In genomic region chr20:60695223-60695622, GRCh38 we compare ENCODE assay signal across 13 cellular contexts.
A peak's percentile ranks its signal among the peaks of the same experiment; 100 is the strongest.
DNase-seq lines count a peak whose midpoint lies in the region; ATAC-seq and TF ChIP-seq lines count a peak whose summit lies in the region.
"Had no signal": no experiment of that assay in that cellular context is flagged by ENCODE, and none has a peak within 500 bp of the region (broad histone marks: within the 10 kb centered on the region; RNA-seq: fewer than 3 reads in every experiment).

No MANE protein-coding gene starts in this region.

- no peaks in the 10 kb centered on the region for H3K4me1 ChIP-seq in CD8-positive, alpha-beta T cell (ENCODE audit: insufficient read depth, low read length)
- H3K4me1 ChIP-seq: colonic mucosa had no signal

- peaks cover 3% of the 10 kb centered on the region for H3K4me1 Mint-ChIP-seq in activated CD8-positive, alpha-beta memory T cell treated with anti-CD3 and anti-CD28 coated beads, Interleukin-2, amount 10 ng/mL, durations not matched to agents 7 days and 5 days
- H3K4me1 Mint-ChIP-seq in osteocyte (ENCODE audit: unreplicated experiment) = no peaks in the 10 kb centered on the region
- H3K4me1 Mint-ChIP-seq in CD8-positive, alpha-beta T cell (ENCODE audit: low read depth) = no peaks in the 10 kb centered on the region
- H3K4me1 Mint-ChIP-seq: B cell had no signal

- ATAC-seq in activated CD8-positive, alpha-beta memory T cell treated with anti-CD3 and anti-CD28 coated beads, Interleukin-2, amount 10 ng/mL, durations not matched to agents 7 days and 5 days = no peak
- ATAC-seq in HG03354 (IDR thresholded peaks at IDR 0.05; ENCODE audit: poor library complexity, severe bottlenecking, unreplicated experiment) = no peak
- ATAC-seq in CD8-positive, alpha-beta T cell = no peak

- POLR2A ChIA-PET in RWPE1 (lab: Yijun Ruan, JAX; ENCODE audit: low non-redundant PET) = no interaction called here
- POLR2A ChIA-PET in CD8-positive, alpha-beta T cell (lab: Charles Lee) = no interaction called here

- no peaks in the 10 kb centered on the region for H3K9me3 ChIP-seq in CD8-positive, alpha-beta T cell (ENCODE audit: low read length)
- H3K9me3 ChIP-seq: colonic mucosa had no signal

- no peaks in the 10 kb centered on the region for H3K27me3 Mint-ChIP-seq in activated CD8-positive, alpha-beta memory T cell treated with anti-CD3 and anti-CD28 coated beads, Interleukin-2, amount 10 ng/mL, durations not matched to agents 7 days and 5 days
- H3K27me3 Mint-ChIP-seq in osteocyte (ENCODE audit: unreplicated experiment) = no peaks in the 10 kb centered on the region
- peaks cover 13% of the 10 kb centered on the region for H3K27me3 Mint-ChIP-seq in CD8-positive, alpha-beta T cell (ENCODE audit: low read depth)
- H3K27me3 Mint-ChIP-seq: B cell had no signal

- no peaks in the 10 kb centered on the region for H3K36me3 ChIP-seq in CD8-positive, alpha-beta T cell (ENCODE audit: insufficient read depth, low read length)
- H3K36me3 ChIP-seq: colonic mucosa had no signal

- intact Hi-C loops in CD8-positive, alpha-beta T cell (cut with DNase I, micrococcal nuclease) = no loop called here

- no peaks in the 10 kb centered on the region for H3K9me3 Mint-ChIP-seq in activated CD8-positive, alpha-beta memory T cell treated with anti-CD3 and anti-CD28 coated beads, Interleukin-2, amount 10 ng/mL, durations not matched to agents 7 days and 5 days (ENCODE audit: low read depth)
- H3K9me3 Mint-ChIP-seq in osteocyte (ENCODE audit: unreplicated experiment) = peaks cover 13% of the 10 kb centered on the region
- no peaks in the 10 kb centered on the region for H3K9me3 Mint-ChIP-seq in CD8-positive, alpha-beta T cell

- no peak overlapping the region for H3K4me3 ChIP-seq in foreskin fibroblast (ENCODE audit: low read depth in 1 of 2, low read length in 2 of 2)
- no peak overlapping the region for H3K4me3 ChIP-seq in CD8-positive, alpha-beta T cell (ENCODE audit: low read depth, low read length)
- H3K4me3 ChIP-seq: colonic mucosa, PC-9 had no signal

- peak; percentile 62 for DNase-seq in activated CD8-positive, alpha-beta memory T cell treated with anti-CD3 and anti-CD28 coated beads, Interleukin-2, amount 50 U/mL, for 48 hours
- no peak for DNase-seq in activated CD8-positive, alpha-beta memory T cell treated with anti-CD3 and anti-CD28 coated beads, Interleukin-2, amount 10 ng/mL, durations not matched to agents 7 days and 5 days
- DNase-seq in RWPE1 (ENCODE audit: low spot score) (peak; percentile 47), foreskin fibroblast (peak; percentile 71 to 88), osteocyte (ENCODE audit: extremely low spot score, unreplicated experiment) (no peak)
- peak; percentile 2 to 15 for DNase-seq in stimulated activated CD4-positive, alpha-beta T cell treated with anti-CD3 and anti-CD28 coated beads, Interleukin-4, amount 100 ng/mL, for 48 hours (ENCODE audit: low read depth in 2 of 2)
- DNase-seq in CD8-positive, alpha-beta T cell = no peak
- DNase-seq: activated CD4-positive, alpha-beta T cell treated with anti-CD3 and anti-CD28 coated beads, Interleukin-2, amount 50 U/mL, for 1 hour; colonic mucosa; PC-9; posterior cingulate gyrus had no signal

- CTCF ChIA-PET in activated CD8-positive, alpha-beta memory T cell treated with anti-CD3 and anti-CD28 coated beads, Interleukin-2, amount 10 ng/mL, durations not matched to agents 7 days and 5 days (lab: Charles Lee) = no interaction called here
- CTCF ChIA-PET in RWPE1 (lab: Yijun Ruan, JAX) = no interaction called here
- CTCF ChIA-PET in CD8-positive, alpha-beta T cell (lab: Charles Lee) = no interaction called here

- H3K4me3 Mint-ChIP-seq in activated CD8-positive, alpha-beta memory T cell treated with anti-CD3 and anti-CD28 coated beads, Interleukin-2, amount 10 ng/mL, durations not matched to agents 7 days and 5 days = no peak overlapping the region
- no peak overlapping the region for H3K4me3 Mint-ChIP-seq in osteocyte (ENCODE audit: unreplicated experiment)
- no peak overlapping the region for H3K4me3 Mint-ChIP-seq in CD8-positive, alpha-beta T cell
- H3K4me3 Mint-ChIP-seq: B cell had no signal

- no peaks in the 10 kb centered on the region for H3K36me3 Mint-ChIP-seq in activated CD8-positive, alpha-beta memory T cell treated with anti-CD3 and anti-CD28 coated beads, Interleukin-2, amount 10 ng/mL, durations not matched to agents 7 days and 5 days
- H3K36me3 Mint-ChIP-seq in osteocyte (ENCODE audit: unreplicated experiment) = no peaks in the 10 kb centered on the region
- no peaks in the 10 kb centered on the region for H3K36me3 Mint-ChIP-seq in CD8-positive, alpha-beta T cell

- TF ChIP-seq CTCF in RWPE1 (conservative IDR thresholded peaks at IDR 0.05; ENCODE audit: low read depth) (no peak), foreskin fibroblast (IDR thresholded peaks at IDR 0.05; ENCODE audit: low read depth, low read length) (no peak), osteocyte (IDR thresholded peaks at IDR 0.05) (no peak)
- TF ChIP-seq CTCF in CD8-positive, alpha-beta T cell (IDR thresholded peaks at IDR 0.05) = no peak

- H3K27ac Mint-ChIP-seq in activated CD8-positive, alpha-beta memory T cell treated with anti-CD3 and anti-CD28 coated beads, Interleukin-2, amount 10 ng/mL, durations not matched to agents 7 days and 5 days = no peak overlapping the region
- no peak overlapping the region for H3K27ac Mint-ChIP-seq in osteocyte (ENCODE audit: unreplicated experiment)
- no peak overlapping the region for H3K27ac Mint-ChIP-seq in CD8-positive, alpha-beta T cell
- H3K27ac Mint-ChIP-seq: B cell had no signal

- H3K27me3 ChIP-seq in CD8-positive, alpha-beta T cell (ENCODE audit: insufficient read depth, low read length) = no peaks in the 10 kb centered on the region
- H3K27me3 ChIP-seq: colonic mucosa had no signal

- no peak overlapping the region for H3K27ac ChIP-seq in RWPE1
- H3K27ac ChIP-seq in CD8-positive, alpha-beta T cell (ENCODE audit: low read depth, low read length) = no peak overlapping the region
- H3K27ac ChIP-seq: colonic mucosa, PC-9 had no signal

Comparison
In these comparisons a context has a peak if more than half of its experiments do, and no peak if none do; other contexts are left out.
1. DNase-seq: peak in activated CD8-positive, alpha-beta memory T cell treated with anti-CD3 and anti-CD28 coated beads, Interleukin-2, amount 50 U/mL, for 48 hours (single experiment), RWPE1 (single experiment), foreskin fibroblast (2 of 2) and stimulated activated CD4-positive, alpha-beta T cell treated with anti-CD3 and anti-CD28 coated beads, Interleukin-4, amount 100 ng/mL, for 48 hours (2 of 2); none in activated CD8-positive, alpha-beta memory T cell treated with anti-CD3 and anti-CD28 coated beads, Interleukin-2, amount 10 ng/mL, durations not matched to agents 7 days and 5 days (single experiment), osteocyte (single experiment) and CD8-positive, alpha-beta T cell (0 of 7).